In genomic region chr11:86141645-86142569, GRCh38 we compare ENCODE assay signal across 11 cellular contexts.
DNase-seq lines count a peak whose midpoint lies in the region; ATAC-seq and TF ChIP-seq lines count a peak whose summit lies in the region.
"Had no signal": no experiment of that assay in that cellular context is flagged by ENCODE, and none has a peak within 500 bp of the region (broad histone marks: within the 10 kb centered on the region; RNA-seq: fewer than 3 reads in every experiment).

No MANE protein-coding gene starts in this region.

- TF ChIP-seq CTCF in HL-60 (IDR thresholded peaks at IDR 0.05; ENCODE audit: insufficient read depth, low read length) (no peak), natural killer cell (IDR thresholded peaks at IDR 0.05) (no peak)

- POLR2A ChIA-PET in CD4-positive, alpha-beta memory T cell (lab: Charles Lee; ENCODE audit: partially characterized antibody) = interaction anchor here (1.2 kb wide), 1 partner anchor 8 kb away, joined by 3 read pairs; no protein-coding TSS in a partner anchor

- H3K27me3 Mint-ChIP-seq in CD4-positive, alpha-beta memory T cell = no peaks in the 10 kb centered on the region
- no peaks in the 10 kb centered on the region for H3K27me3 Mint-ChIP-seq in natural killer cell (ENCODE audit: low read depth in 2 of 2)

- no peaks in the 10 kb centered on the region for H3K9me3 ChIP-seq in CD4-positive, alpha-beta memory T cell (ENCODE audit: control insufficient read depth in 1 of 2, low read length in 2 of 2)

- no peaks in the 10 kb centered on the region for H3K36me3 ChIP-seq in CD4-positive, alpha-beta memory T cell (ENCODE audit: insufficient read depth, low read length)

- no peak overlapping the region for H3K4me3 ChIP-seq in CD4-positive, alpha-beta memory T cell (ENCODE audit: low read length in 2 of 2)
- H3K4me3 ChIP-seq in HL-60 (replicated peaks; ENCODE audit: insufficient read depth, low read length) = no peak overlapping the region

- no peak for DNase-seq in CD4-positive, alpha-beta memory T cell
- peak in 1 of 2 experiments; percentile 54 for DNase-seq in HL-60 (ENCODE audit: low read depth in 1 of 2, low spot score in 1 of 2)
- DNase-seq in astrocyte of the hippocampus (ENCODE audit: low read depth, low spot score) = peak; percentile 45
- no peak for DNase-seq in natural killer cell
- DNase-seq in stimulated activated CD4-positive, alpha-beta T cell treated with anti-CD3 and anti-CD28 coated beads, Interleukin-12 subunit alpha, Interleukin-12 subunit beta, amount 100 ng/mL, for 4 hours = no peak
- no peak for DNase-seq in NCI-H2081 (lab: John Stamatoyannopoulos, UW)
- DNase-seq: activated gamma-delta T cell, NCI-H187 treated with DMSO at 0.1 percent for 48 hours had no signal

- H3K27ac Mint-ChIP-seq in CD4-positive, alpha-beta memory T cell = peak overlapping the region; percentile 14 to 80 (median 55)
- H3K27ac Mint-ChIP-seq in natural killer cell = peak overlapping the region; percentile 74 to 93
- H3K27ac Mint-ChIP-seq: nephron had no signal

- peaks cover 0 to 2% of the 10 kb centered on the region in 2 donors for H3K36me3 Mint-ChIP-seq in CD4-positive, alpha-beta memory T cell
- H3K36me3 Mint-ChIP-seq in natural killer cell = no peaks in the 10 kb centered on the region

- H3K4me3 Mint-ChIP-seq in CD4-positive, alpha-beta memory T cell = no peak overlapping the region
- H3K4me3 Mint-ChIP-seq in natural killer cell = peak overlapping the region; percentile 35
- H3K4me3 Mint-ChIP-seq: nephron had no signal

- no peak overlapping the region for H3K27ac ChIP-seq in CD4-positive, alpha-beta memory T cell (ENCODE audit: low read depth, low read length)
- peak overlapping the region; percentile 65 for H3K27ac ChIP-seq in HL-60 (replicated peaks)

- intact Hi-C loops in CD4-positive, alpha-beta memory T cell (cut with micrococcal nuclease) = no loop called here
- intact Hi-C loops in natural killer cell (cut with micrococcal nuclease) = loop anchor here (5.0 kb wide), 3 partner anchors 60 to 95 kb away; partner anchors contain the start of gene PICALM

- H3K9me3 Mint-ChIP-seq in CD4-positive, alpha-beta memory T cell = no peaks in the 10 kb centered on the region
- no peaks in the 10 kb centered on the region for H3K9me3 Mint-ChIP-seq in natural killer cell
- H3K9me3 Mint-ChIP-seq: nephron had no signal

- CTCF ChIA-PET in CD4-positive, alpha-beta memory T cell (lab: Charles Lee; ENCODE audit: partially characterized antibody) = interaction anchor here (1.1 to 1.5 kb wide), 3 partner anchors 52 to 74 kb away, joined by 3 to 6 read pairs (median 4); partner anchors contain the start of gene PICALM

- no peak for ATAC-seq in natural killer cell
- no peak for ATAC-seq in GM18498 (IDR thresholded peaks at IDR 0.05; ENCODE audit: unreplicated experiment)
- ATAC-seq: sciatic nerve had no signal

- H3K4me1 Mint-ChIP-seq in CD4-positive, alpha-beta memory T cell = peaks cover 26 to 63% (median 49%) of the 10 kb centered on the region in 4 donors
- peaks cover 73 to 84% of the 10 kb centered on the region in 2 donors for H3K4me1 Mint-ChIP-seq in natural killer cell

- H3K4me1 ChIP-seq in CD4-positive, alpha-beta memory T cell (ENCODE audit: insufficient read depth, low read length) = peaks cover 64% of the 10 kb centered on the region

- no peaks in the 10 kb centered on the region for H3K27me3 ChIP-seq in CD4-positive, alpha-beta memory T cell (ENCODE audit: insufficient read depth, low read length)
- no peaks in the 10 kb centered on the region for H3K27me3 ChIP-seq in HL-60 (ENCODE audit: insufficient read depth, poor library complexity, severe bottlenecking)
